ENCODE assay signal across 9 cellular contexts in the genomic region with DNA sequence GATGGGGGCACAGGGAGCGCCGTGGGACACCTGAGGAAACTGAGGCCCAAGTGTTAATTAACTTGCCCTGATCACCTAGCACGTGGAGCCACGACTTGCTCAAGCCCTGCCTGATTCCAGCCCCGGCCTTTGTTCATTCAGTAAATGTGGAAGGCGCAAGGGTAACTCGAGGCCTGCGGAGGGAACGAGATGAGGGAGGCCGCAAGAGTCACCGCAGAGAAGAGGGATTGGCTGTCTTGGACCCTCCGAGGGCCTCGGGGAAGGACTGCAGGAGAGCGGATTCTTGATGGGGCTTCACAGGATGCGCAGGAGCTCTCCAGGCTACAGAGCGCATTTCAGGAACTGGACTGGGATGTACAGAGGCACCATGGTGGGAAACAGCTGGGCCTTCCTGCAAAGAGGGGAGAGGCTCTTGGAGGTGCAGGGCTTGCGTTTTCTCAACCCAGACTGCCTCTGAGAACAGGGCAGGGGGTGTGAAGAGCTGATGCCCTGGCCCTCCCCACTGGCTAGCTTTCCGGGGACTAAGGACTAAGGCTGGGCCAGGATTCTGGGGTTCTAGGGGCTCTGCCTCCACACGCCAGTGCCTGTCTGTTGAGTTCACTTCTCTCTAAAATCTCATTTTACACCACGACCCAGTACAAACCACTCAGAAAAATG. TPM values are rescaled to one million over a fixed set of nuclear protein-coding genes. Genes with fewer than 3 reads are reported as not detected.
A peak's percentile ranks its signal among the peaks of the same experiment; 100 is the strongest.
DNase-seq lines count a peak whose midpoint lies in the region; ATAC-seq and TF ChIP-seq lines count a peak whose summit lies in the region.
"Had no signal": no experiment of that assay in that cellular context is flagged by ENCODE, and none has a peak within 500 bp of the region (broad histone marks: within the 10 kb centered on the region; RNA-seq: fewer than 3 reads in every experiment).

No MANE protein-coding gene starts in this region.

- CTCF ChIA-PET in CD8-positive, alpha-beta T cell (lab: Charles Lee) = interaction anchor here (1.6 to 1.7 kb wide), 2 partner anchors 28 to 44 kb away, joined by 4 to 6 read pairs; partner anchors contain the start of gene CAPN10
- CTCF ChIA-PET in PC-3 (lab: Charles Lee) = no interaction called here

- POLR2A ChIA-PET in CD8-positive, alpha-beta T cell (lab: Charles Lee) = interaction anchor here (1.4 kb wide), 1 partner anchor 28 kb away, joined by 5 read pairs; the partner anchor contains the start of gene CAPN10
- POLR2A ChIA-PET in PC-3 (lab: Charles Lee; ENCODE audit: unreplicated experiment) = no interaction called here

- H3F3A ChIP-seq in PC-3 (ENCODE audit: low read length, unreplicated experiment) = peaks cover 4% of the 10 kb centered on the region

- no peaks in the 10 kb centered on the region for H3K9me2 ChIP-seq in PC-3 (replicated peaks; ENCODE audit: low read length)

- H2AFZ ChIP-seq in PC-3 (ENCODE audit: low read length) = no peak overlapping the region

- no peaks in the 10 kb centered on the region for H3K9me3 Mint-ChIP-seq in CD8-positive, alpha-beta T cell
- no peaks in the 10 kb centered on the region for H3K9me3 Mint-ChIP-seq in osteocyte (ENCODE audit: unreplicated experiment)

- H3K9ac ChIP-seq in PC-3 (ENCODE audit: low read length) = no peak overlapping the region

- peak overlapping the region; percentile 13 for H3K4me3 ChIP-seq in CD8-positive, alpha-beta T cell (ENCODE audit: low read depth, low read length)
- H3K4me3 ChIP-seq in PC-3 (ENCODE audit: low read length) = peak overlapping the region; percentile 46; the same call in 1 of the 2 replicates
- peak overlapping the region; percentile 25 for H3K4me3 ChIP-seq in ectodermal cell (ENCODE audit: insufficient read depth, low read depth, low read length)

- 69 to 73% methylated on average over 20 of the region's 20 CpGs for WGBS in ectodermal cell, 2 experiments

- peaks cover 27% of the 10 kb centered on the region for H3K36me3 Mint-ChIP-seq in CD8-positive, alpha-beta T cell
- H3K36me3 Mint-ChIP-seq in osteocyte (ENCODE audit: unreplicated experiment) = no peaks in the 10 kb centered on the region

- no peaks in the 10 kb centered on the region for H3K9me3 ChIP-seq in CD8-positive, alpha-beta T cell (ENCODE audit: low read length)
- H3K9me3 ChIP-seq in PC-3 (ENCODE audit: low read length) = no peaks in the 10 kb centered on the region
- H3K9me3 ChIP-seq in ectodermal cell (ENCODE audit: control insufficient read depth, low read length) = no peaks in the 10 kb centered on the region

- no peak for TF ChIP-seq CTCF in CD8-positive, alpha-beta T cell (IDR thresholded peaks at IDR 0.05)
- TF ChIP-seq CTCF in PC-3 (conservative IDR thresholded peaks at IDR 0.05; ENCODE audit: low read depth, low read length) (no peak), osteocyte (IDR thresholded peaks at IDR 0.05) (no peak)

- H3K27me3 ChIP-seq in CD8-positive, alpha-beta T cell (ENCODE audit: insufficient read depth, low read length) = no peaks in the 10 kb centered on the region
- H3K27me3 ChIP-seq in PC-3 (ENCODE audit: low read length) = no peaks in the 10 kb centered on the region
- peaks cover 28% of the 10 kb centered on the region for H3K27me3 ChIP-seq in ectodermal cell (ENCODE audit: control insufficient read depth, insufficient read depth, low read length, poor library complexity, severe bottlenecking)

- H3K27me3 Mint-ChIP-seq in CD8-positive, alpha-beta T cell (ENCODE audit: low read depth) = no peaks in the 10 kb centered on the region
- no peaks in the 10 kb centered on the region for H3K27me3 Mint-ChIP-seq in osteocyte (ENCODE audit: unreplicated experiment)

- H3K36me3 ChIP-seq in CD8-positive, alpha-beta T cell (ENCODE audit: insufficient read depth, low read length) = peaks cover 7% of the 10 kb centered on the region
- H3K36me3 ChIP-seq in PC-3 (ENCODE audit: low read depth, low read length) (no peaks in the 10 kb centered on the region; the same call in 1 of the 2 replicates), ectodermal cell (ENCODE audit: control insufficient read depth, insufficient read depth, low read length) (no peaks in the 10 kb centered on the region)

- peak overlapping the region; percentile 82 for H3K4me2 ChIP-seq in PC-3 (ENCODE audit: low read length)

- H4K20me1 ChIP-seq in PC-3 (ENCODE audit: low read length) = no peaks in the 10 kb centered on the region; the same call in 1 of the 2 replicates

- H3K27ac ChIP-seq in CD8-positive, alpha-beta T cell (ENCODE audit: low read depth, low read length) = no peak overlapping the region
- no peak overlapping the region for H3K27ac ChIP-seq in PC-3 (ENCODE audit: low read length)
- H3K27ac ChIP-seq in ectodermal cell (ENCODE audit: insufficient read depth, low read depth, low read length, poor library complexity, severe bottlenecking) = no peak overlapping the region

- no peak for DNase-seq in CD8-positive, alpha-beta T cell
- DNase-seq in PC-3 = no peak
- no peak for DNase-seq in osteocyte (ENCODE audit: extremely low spot score, unreplicated experiment)
- DNase-seq in NCI-H524 (lab: John Stamatoyannopoulos, UW) = no peak
- DNase-seq in DMS53 (lab: John Stamatoyannopoulos, UW) = no peak
- DNase-seq: SIG-M5 had no signal

- peak overlapping the region; percentile 22 for H3K27ac Mint-ChIP-seq in CD8-positive, alpha-beta T cell
- H3K27ac Mint-ChIP-seq in osteocyte (ENCODE audit: unreplicated experiment) = peak overlapping the region; percentile 23

- H3K4me1 ChIP-seq in CD8-positive, alpha-beta T cell (ENCODE audit: insufficient read depth, low read length) = peaks cover 59% of the 10 kb centered on the region
- H3K4me1 ChIP-seq in PC-3 (ENCODE audit: insufficient read depth, low read length) (peaks cover 30% of the 10 kb centered on the region), ectodermal cell (ENCODE audit: control insufficient read depth, insufficient read depth, low read length) (no peaks in the 10 kb centered on the region)

- peaks cover 47% of the 10 kb centered on the region for H3K4me1 Mint-ChIP-seq in CD8-positive, alpha-beta T cell (ENCODE audit: low read depth)
- peaks cover 33% of the 10 kb centered on the region for H3K4me1 Mint-ChIP-seq in osteocyte (ENCODE audit: unreplicated experiment)

- no TSS peak for BruUV-seq in PC-3 (replicated peaks; lab: Mats Ljungman, UMichigan)

- peak overlapping the region; percentile 89 for H3K4me3 Mint-ChIP-seq in CD8-positive, alpha-beta T cell
- peak overlapping the region; percentile 32 for H3K4me3 Mint-ChIP-seq in osteocyte (ENCODE audit: unreplicated experiment)

- H3K79me2 ChIP-seq in PC-3 (ENCODE audit: low read length) = peaks cover 51% of the 10 kb centered on the region

- ATAC-seq in CD8-positive, alpha-beta T cell = no peak
- ATAC-seq in PC-3 (no peak), HG03460 (IDR thresholded peaks at IDR 0.05; ENCODE audit: unreplicated experiment) (no peak), HG02588 (IDR thresholded peaks at IDR 0.05; ENCODE audit: unreplicated experiment) (no peak)

- intact Hi-C loops in CD8-positive, alpha-beta T cell (cut with DNase I, micrococcal nuclease) = loop anchor here in 1 of 2 experiments (5.0 kb wide), 1 partner anchor 41 kb away; no protein-coding TSS in a partner anchor
- intact Hi-C loops in PC-3 (cut with micrococcal nuclease) = no loop called here

RNA-seq across cellular contexts. Expression of gene ANKMY1, which starts 0.6 kb away (rescaled TPM):
- 10 to 100 TPM; 23.4 to 23.9 TPM for total RNA-seq in CD8-positive, alpha-beta T cell
- total RNA-seq in PC-3 (2014; rRNA removed) = 10.2 and 19.5 TPM in 2 replicates
- polyA plus RNA-seq in ectodermal cell (2013, experiment 1 of 4) = 8.2 TPM
- 10.6 TPM for polyA plus RNA-seq in ectodermal cell (2013, experiment 2 of 4)
- polyA plus RNA-seq in ectodermal cell (2013, experiment 3 of 4) = 6.5 TPM
- polyA plus RNA-seq in ectodermal cell (2013, experiment 4 of 4) = 6.9 TPM
- total RNA-seq in osteocyte = 16.9 and 28.5 TPM in 2 replicates

RNA-seq across cellular contexts. Expression of gene DUSP28, which starts 1.8 kb away (rescaled TPM):
- total RNA-seq in CD8-positive, alpha-beta T cell = 10 to 100 TPM; 16.4 to 17.3 TPM
- total RNA-seq in PC-3 (2014; rRNA removed) (8.3 and 11.9 TPM in 2 replicates), osteocyte (3.8 and 5.9 TPM in 2 replicates)
- polyA plus RNA-seq in ectodermal cell (2013, experiment 1 of 4) = 4.4 TPM
- polyA plus RNA-seq in ectodermal cell (2013, experiment 2 of 4) = 7.3 TPM
- polyA plus RNA-seq in ectodermal cell (2013, experiment 3 of 4) = 5.4 TPM
- polyA plus RNA-seq in ectodermal cell (2013, experiment 4 of 4) = 6.4 TPM

RNA-seq across cellular contexts. Expression of gene RNPEPL1, which starts 9.9 kb away (rescaled TPM):
- total RNA-seq in CD8-positive, alpha-beta T cell = 10 to 100 TPM; 73.3 to 75.0 TPM
- 25.8 and 44.5 TPM in 2 replicates for total RNA-seq in PC-3 (2014; rRNA removed)
- polyA plus RNA-seq in ectodermal cell (2013, experiment 1 of 4) = 8.3 TPM
- 12.3 TPM for polyA plus RNA-seq in ectodermal cell (2013, experiment 2 of 4)
- 8.2 TPM for polyA plus RNA-seq in ectodermal cell (2013, experiment 3 of 4)
- 9.7 TPM for polyA plus RNA-seq in ectodermal cell (2013, experiment 4 of 4)
- 56.5 and 64.0 TPM in 2 replicates for total RNA-seq in osteocyte

RNA-seq across cellular contexts. Expression of gene CAPN10, which starts 28.2 kb away (rescaled TPM):
- total RNA-seq in CD8-positive, alpha-beta T cell = 10 to 100 TPM; 65.9 to 68.9 TPM
- total RNA-seq in PC-3 (2014; rRNA removed) (32.2 and 40.1 TPM in 2 replicates), osteocyte (37.7 and 40.3 TPM in 2 replicates)
- 39.0 TPM for polyA plus RNA-seq in ectodermal cell (2013, experiment 1 of 4)
- polyA plus RNA-seq in ectodermal cell (2013, experiment 2 of 4) = 40.5 TPM
- 40.3 TPM for polyA plus RNA-seq in ectodermal cell (2013, experiment 3 of 4)
- 41.1 TPM for polyA plus RNA-seq in ectodermal cell (2013, experiment 4 of 4)
